17 cellular contexts compared by ENCODE assay signal in genomic region chr2:33083671-33084387, GRCh38.
DNase-seq lines count a peak whose midpoint lies in the region; ATAC-seq, FAIRE-seq and TF ChIP-seq lines count a peak whose summit lies in the region.
"Had no signal": no experiment of that assay in that cellular context is flagged by ENCODE, and none has a peak within 500 bp of the region (broad histone marks: within the 10 kb centered on the region; RNA-seq: fewer than 3 reads in every experiment).

No MANE protein-coding gene starts in this region.

- POLR2A ChIA-PET in A549 (lab: Yijun Ruan, JAX): no interaction called here

- intact Hi-C loops in colonic mucosa (cut with DNase I): no loop called here

- TF ChIP-seq RAD21 in A549 (conservative IDR thresholded peaks at IDR 0.05 in 1 of 2, IDR thresholded peaks at IDR 0.05 in 1 of 2): no peak

- no peak for TF ChIP-seq POLR2A in A549 (IDR thresholded peaks at IDR 0.05; ENCODE audit: low read length)

- H3K9me3 Mint-ChIP-seq in memory B cell: peaks cover 4% of the 10 kb centered on the region
- H3K9me3 Mint-ChIP-seq: endodermal cell had no signal

- H3K36me3 Mint-ChIP-seq in memory B cell: no peaks in the 10 kb centered on the region

- CTCF ChIA-PET in A549 (lab: Yijun Ruan, JAX): interaction anchor here (1.3 to 1.7 kb wide), 2 partner anchors 21 to 31 kb away, joined by 3 read pairs; no protein-coding TSS in a partner anchor

- no peak overlapping the region for H3K27ac Mint-ChIP-seq in memory B cell
- H3K27ac Mint-ChIP-seq: endodermal cell had no signal

- no peak for FAIRE-seq in A549 (lab: Jason Lieb, UNC)
- no peak for FAIRE-seq in HTR-8/SVneo (lab: Jason Lieb, UNC)
- FAIRE-seq: astrocyte, keratinocyte, RCC 7860 had no signal

- WGBS in A549 (ENCODE audit: missing lambda C conversion rate): 86% methylated on average over 6 of the region's 6 CpGs

- H3K9ac ChIP-seq in colonic mucosa (ENCODE audit: low read depth in 2 of 2, low read length in 2 of 2): no peak overlapping the region

- TF ChIP-seq CTCF in A549 (IDR thresholded peaks at IDR 0.05) (no peak), colonic mucosa (IDR thresholded peaks at IDR 0.05) (no peak)

- peaks cover 25% of the 10 kb centered on the region for H3K4me1 Mint-ChIP-seq in memory B cell

- DNase-seq in A549 (ENCODE audit: low read depth in 1 of 2, low spot score in 1 of 2): no peak
- peak; percentile 68 for DNase-seq in SKM-1 treated with dmso at 0.1 percent for 144 hours (lab: John Stamatoyannopoulos, UW; ENCODE audit: unreplicated experiment)
- DNase-seq in memory B cell (ENCODE audit: low spot score in 2 of 2): no peak
- no peak for DNase-seq in HTR-8/SVneo (ENCODE audit: insufficient read length, low spot score)
- DNase-seq in colonic mucosa: no peak
- DNase-seq in NCI-H1694 (lab: John Stamatoyannopoulos, UW): no peak
- no peak for DNase-seq in NCI-H774 (lab: John Stamatoyannopoulos, UW)
- DNase-seq: endodermal cell; MG63; NCI-H2029 treated with DMSO at 0.1 percent for 48 hours; stimulated activated naive CD4-positive, alpha-beta T cell had no signal

- no peaks in the 10 kb centered on the region for H3K27me3 ChIP-seq in colonic mucosa
- H3K27me3 ChIP-seq: hepatocyte, MG63, tibial nerve had no signal

- no peaks in the 10 kb centered on the region for H3K9me3 ChIP-seq in A549
- no peaks in the 10 kb centered on the region for H3K9me3 ChIP-seq in colonic mucosa
- H3K9me3 ChIP-seq: tibial nerve had no signal

- H3K27ac ChIP-seq in A549 (no peak overlapping the region), colonic mucosa (no peak overlapping the region)
- H3K27ac ChIP-seq: hepatocyte, tibial nerve had no signal

- TF ChIP-seq EP300 in A549 (IDR thresholded peaks at IDR 0.05): no peak

- H3K27me3 Mint-ChIP-seq in memory B cell: peaks cover 5% of the 10 kb centered on the region

- peaks cover 13% of the 10 kb centered on the region for H3K4me1 ChIP-seq in A549
- no peaks in the 10 kb centered on the region for H3K4me1 ChIP-seq in colonic mucosa

- H3K4me3 Mint-ChIP-seq in memory B cell: no peak overlapping the region
- H3K4me3 Mint-ChIP-seq: endodermal cell had no signal

- H3K36me3 ChIP-seq in colonic mucosa: no peaks in the 10 kb centered on the region
- H3K36me3 ChIP-seq: MG63, tibial nerve had no signal

- ATAC-seq in A549 (no peak), HG03432 (IDR thresholded peaks at IDR 0.05; ENCODE audit: unreplicated experiment) (peak; percentile 39), memory B cell (ENCODE audit: low read depth) (peak; percentile 38)

- H3K4me2 ChIP-seq in A549: no peak overlapping the region
- H3K4me2 ChIP-seq: hepatocyte had no signal

- H3K4me3 ChIP-seq in A549: no peak overlapping the region
- no peak overlapping the region for H3K4me3 ChIP-seq in colonic mucosa
- H3K4me3 ChIP-seq: hepatocyte, MG63, tibial nerve had no signal

TF ChIP-seq in A549, 52 proteins besides CTCF, POLR2A, EP300 and RAD21:
- TF ChIP-seq MAFK (IDR thresholded peaks at IDR 0.05; ENCODE audit: partially characterized antibody): peak; percentile 62
- no peak for TF ChIP-seq SMC3 (IDR thresholded peaks at IDR 0.05)
TF ChIP-seq in A549: peak in this region for 1.

Comparison
In these comparisons a context has a peak if more than half of its experiments do, and no peak if none do; other contexts are left out.
1. ATAC-seq: peak in HG03432 (single experiment) and memory B cell (single experiment); none in A549 (0 of 2).